In genomic region chr20:57625181-57625958, GRCh38 we compare ENCODE assay signal across 13 cellular contexts. TPM values are rescaled to one million over a fixed set of nuclear protein-coding genes. Genes with fewer than 3 reads are reported as not detected.
A peak's percentile ranks its signal among the peaks of the same experiment; 100 is the strongest.
DNase-seq lines count a peak whose midpoint lies in the region; ATAC-seq lines count a peak whose summit lies in the region.
"Had no signal": no experiment of that assay in that cellular context is flagged by ENCODE, and none has a peak within 500 bp of the region (broad histone marks: within the 10 kb centered on the region; RNA-seq: fewer than 3 reads in every experiment).

No MANE protein-coding gene starts in this region.

- peak overlapping the region; percentile 5 for H3K27ac Mint-ChIP-seq in activated naive CD8-positive, alpha-beta T cell treated with anti-CD3 and anti-CD28 coated beads, Interleukin-2, amount 10 ng/mL, durations not matched to agents 7 days and 5 days
- H3K27ac Mint-ChIP-seq in activated naive CD8-positive, alpha-beta T cell treated with anti-CD3 and anti-CD28 coated beads for 36 hours, result no peak overlapping the region
- H3K27ac Mint-ChIP-seq in T-cell, result peak overlapping the region; percentile 3 to 11

- peaks cover 28% of the 10 kb centered on the region for H3K36me3 Mint-ChIP-seq in activated naive CD8-positive, alpha-beta T cell treated with anti-CD3 and anti-CD28 coated beads, Interleukin-2, amount 10 ng/mL, durations not matched to agents 7 days and 5 days
- peaks cover 33% of the 10 kb centered on the region for H3K36me3 Mint-ChIP-seq in activated naive CD8-positive, alpha-beta T cell treated with anti-CD3 and anti-CD28 coated beads for 36 hours
- H3K36me3 Mint-ChIP-seq in T-cell, result peaks cover 21% of the 10 kb centered on the region

- ATAC-seq in activated naive CD8-positive, alpha-beta T cell treated with anti-CD3 and anti-CD28 coated beads, Interleukin-2, amount 10 ng/mL, durations not matched to agents 7 days and 5 days (ENCODE audit: low read depth), result no peak
- no peak for ATAC-seq in T-cell (replicated peaks in 1 of 4)
- no peak for ATAC-seq in left lobe of liver

- CTCF ChIA-PET in T-cell (lab: Charles Lee), result interaction anchor here (0.6 to 1.6 kb wide), 2 partner anchors 57 to 1057 kb away, joined by 3 read pairs; no protein-coding TSS in a partner anchor

- peaks cover 16% of the 10 kb centered on the region for H3K9me3 Mint-ChIP-seq in activated naive CD8-positive, alpha-beta T cell treated with anti-CD3 and anti-CD28 coated beads, Interleukin-2, amount 10 ng/mL, durations not matched to agents 7 days and 5 days
- peaks cover 14% of the 10 kb centered on the region for H3K9me3 Mint-ChIP-seq in activated naive CD8-positive, alpha-beta T cell treated with anti-CD3 and anti-CD28 coated beads for 36 hours
- H3K9me3 Mint-ChIP-seq in T-cell, result peaks cover 0 to 7% (median 6%) of the 10 kb centered on the region in 3 donors

- H3K27me3 Mint-ChIP-seq in activated naive CD8-positive, alpha-beta T cell treated with anti-CD3 and anti-CD28 coated beads, Interleukin-2, amount 10 ng/mL, durations not matched to agents 7 days and 5 days, result peaks cover 3% of the 10 kb centered on the region
- no peaks in the 10 kb centered on the region for H3K27me3 Mint-ChIP-seq in activated naive CD8-positive, alpha-beta T cell treated with anti-CD3 and anti-CD28 coated beads for 36 hours
- no peaks in the 10 kb centered on the region for H3K27me3 Mint-ChIP-seq in T-cell

- in situ Hi-C loops in G401 (cut with HindIII; ENCODE audit: low sequenced_read_pairs), result no loop called here

- peaks cover 50% of the 10 kb centered on the region for H3K4me1 Mint-ChIP-seq in activated naive CD8-positive, alpha-beta T cell treated with anti-CD3 and anti-CD28 coated beads, Interleukin-2, amount 10 ng/mL, durations not matched to agents 7 days and 5 days
- peaks cover 56% of the 10 kb centered on the region for H3K4me1 Mint-ChIP-seq in activated naive CD8-positive, alpha-beta T cell treated with anti-CD3 and anti-CD28 coated beads for 36 hours
- peaks cover 70 to 77% (median 76%) of the 10 kb centered on the region in 3 donors for H3K4me1 Mint-ChIP-seq in T-cell

- no peak for DNase-seq in activated naive CD8-positive, alpha-beta T cell treated with anti-CD3 and anti-CD28 coated beads, Interleukin-2, amount 10 ng/mL, durations not matched to agents 7 days and 5 days
- no peak for DNase-seq in activated naive CD8-positive, alpha-beta T cell treated with anti-CD3 and anti-CD28 coated beads for 36 hours
- peak in 1 of 34 experiments; percentile 17 for DNase-seq in T-cell
- peak; percentile 26 for DNase-seq in left lobe of liver (ENCODE audit: low spot score)
- DNase-seq in EL, result no peak
- no peak for DNase-seq in activated CD4-positive, CD25-positive, alpha-beta regulatory T cell treated with anti-CD3 and anti-CD28 coated beads, Interleukin-2, amount 50 U/mL, for 72 hours
- no peak for DNase-seq in G401 (ENCODE audit: low spot score)
- DNase-seq: H7, MG63, NCI-H1092 treated with DMSO at 0.1 percent for 48 hours, NCI-H1694 treated with DMSO at 0.1 percent for 48 hours, NCI-H446, PC-9 had no signal

- POLR2A ChIA-PET in activated naive CD8-positive, alpha-beta T cell treated with anti-CD3 and anti-CD28 coated beads, Interleukin-2, amount 10 ng/mL, durations not matched to agents 7 days and 5 days (lab: Charles Lee), result no interaction called here
- POLR2A ChIA-PET in T-cell (lab: Charles Lee), result no interaction called here

- no peak overlapping the region for H3K4me3 Mint-ChIP-seq in activated naive CD8-positive, alpha-beta T cell treated with anti-CD3 and anti-CD28 coated beads, Interleukin-2, amount 10 ng/mL, durations not matched to agents 7 days and 5 days
- no peak overlapping the region for H3K4me3 Mint-ChIP-seq in activated naive CD8-positive, alpha-beta T cell treated with anti-CD3 and anti-CD28 coated beads for 36 hours
- peak overlapping the region in 1 of 3 donors; percentile 59 for H3K4me3 Mint-ChIP-seq in T-cell

RNA-seq across cellular contexts. Expression of gene ZBP1, which starts 5.1 kb away (rescaled TPM):
- total RNA-seq in activated naive CD8-positive, alpha-beta T cell treated with anti-CD3 and anti-CD28 coated beads, Interleukin-2, amount 10 ng/mL, durations not matched to agents 7 days and 5 days, result 10 to 100 TPM; 27.5 to 28.5 TPM
- 1 to 10 TPM in 1 of 2 experiments, under 1 TPM in 1; 0.68 to 1.2 TPM for total RNA-seq in activated naive CD8-positive, alpha-beta T cell treated with anti-CD3 and anti-CD28 coated beads for 36 hours
- total RNA-seq in T-cell, result 10 to 100 TPM in 4 of 5 donors, 1 to 10 TPM in 1; 8.6 to 41.1 (median 20.6) TPM
- total RNA-seq in left lobe of liver, result 0.08 TPM
- not detected in 2 replicates for total RNA-seq in G401 (2014; rRNA removed; shearing (Covaris generic))
- total RNA-seq: H7, PC-9 had no signal
